ENCODE assay signal across 35 cellular contexts in the genomic region with DNA sequence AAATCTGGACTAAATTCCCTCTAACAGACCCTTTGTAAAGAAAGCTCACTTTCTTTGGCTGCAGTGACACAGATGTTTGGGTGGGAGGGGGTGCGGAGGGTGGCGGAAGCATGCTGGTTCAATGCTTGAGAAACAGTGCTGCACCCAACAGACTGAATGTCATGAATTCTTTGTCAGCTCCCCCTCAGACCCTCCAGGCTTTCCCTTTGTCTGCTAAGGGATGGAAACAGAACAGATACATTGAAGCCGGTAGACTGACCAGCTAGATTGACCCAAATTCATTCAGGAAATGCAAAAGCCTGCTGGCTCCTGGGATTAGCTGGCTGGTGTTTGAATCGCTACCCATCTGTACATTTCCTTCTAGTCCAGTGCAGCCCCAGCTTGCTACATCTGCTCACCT.
"Had no signal": no experiment of that assay in that cellular context is flagged by ENCODE, and none has a peak within 500 bp of the region (broad histone marks: within the 10 kb centered on the region; RNA-seq: fewer than 3 reads in every experiment).

No MANE protein-coding gene starts in this region.

- H3K9me3 ChIP-seq: ascending aorta, breast epithelium, Peyer's patch had no signal

- H3K27ac ChIP-seq: ascending aorta, breast epithelium, KMS-11, Peyer's patch, RWPE1, WERI-Rb-1 had no signal

- H3K27me3 ChIP-seq: ascending aorta, Peyer's patch had no signal

- ATAC-seq: activated CD8-positive, alpha-beta memory T cell treated with anti-CD3 and anti-CD28 coated beads, Interleukin-2, amount 10 ng/mL, durations not matched to agents 7 days and 5 days; PC-3; Right ventricle myocardium inferior had no signal

- H3K4me1 ChIP-seq: ascending aorta, breast epithelium, Peyer's patch had no signal

- H3K4me2 ChIP-seq: KMS-11 had no signal

- H3K27me3 Mint-ChIP-seq: activated naive CD8-positive, alpha-beta T cell treated with anti-CD3 and anti-CD28 coated beads, Interleukin-2, amount 10 ng/mL, durations not matched to agents 7 days and 5 days had no signal

- H3K36me3 ChIP-seq: ascending aorta, breast epithelium, Peyer's patch, WERI-Rb-1 had no signal

- H3K9me3 Mint-ChIP-seq: activated CD4-positive, alpha-beta memory T cell treated with anti-CD3 and anti-CD28 coated beads, Interleukin-2, amount 10 ng/mL, durations not matched to agents 7 days and 5 days; activated naive CD8-positive, alpha-beta T cell treated with anti-CD3 and anti-CD28 coated beads, Interleukin-2, amount 10 ng/mL, durations not matched to agents 7 days and 5 days had no signal

- H3K4me3 Mint-ChIP-seq: activated CD4-positive, alpha-beta memory T cell treated with anti-CD3 and anti-CD28 coated beads, Interleukin-2, amount 10 ng/mL, durations not matched to agents 7 days and 5 days; activated CD8-positive, alpha-beta memory T cell treated with anti-CD3 and anti-CD28 coated beads, Interleukin-2, amount 10 ng/mL, durations not matched to agents 7 days and 5 days; activated naive CD8-positive, alpha-beta T cell treated with anti-CD3 and anti-CD28 coated beads, Interleukin-2, amount 10 ng/mL, durations not matched to agents 7 days and 5 days had no signal

- H3K36me3 Mint-ChIP-seq: activated CD8-positive, alpha-beta memory T cell treated with anti-CD3 and anti-CD28 coated beads, Interleukin-2, amount 10 ng/mL, durations not matched to agents 7 days and 5 days; activated naive CD8-positive, alpha-beta T cell treated with anti-CD3 and anti-CD28 coated beads, Interleukin-2, amount 10 ng/mL, durations not matched to agents 7 days and 5 days had no signal

- H3K4me3 ChIP-seq: ascending aorta, breast epithelium, Peyer's patch had no signal

- H3K4me1 Mint-ChIP-seq: activated CD4-positive, alpha-beta memory T cell treated with anti-CD3 and anti-CD28 coated beads, Interleukin-2, amount 10 ng/mL, durations not matched to agents 7 days and 5 days; activated CD8-positive, alpha-beta memory T cell treated with anti-CD3 and anti-CD28 coated beads, Interleukin-2, amount 10 ng/mL, durations not matched to agents 7 days and 5 days had no signal

- H3K9ac ChIP-seq: KMS-11 had no signal

- H3K27ac Mint-ChIP-seq: activated CD4-positive, alpha-beta memory T cell treated with anti-CD3 and anti-CD28 coated beads, Interleukin-2, amount 10 ng/mL, durations not matched to agents 7 days and 5 days; activated CD8-positive, alpha-beta memory T cell treated with anti-CD3 and anti-CD28 coated beads, Interleukin-2, amount 10 ng/mL, durations not matched to agents 7 days and 5 days; activated naive CD8-positive, alpha-beta T cell treated with anti-CD3 and anti-CD28 coated beads, Interleukin-2, amount 10 ng/mL, durations not matched to agents 7 days and 5 days had no signal

- DNase-seq: activated CD4-positive, alpha-beta memory T cell treated with anti-CD3 and anti-CD28 coated beads, Interleukin-2, amount 10 ng/mL, durations not matched to agents 7 days and 5 days; activated CD4-positive, alpha-beta T cell treated with anti-CD3 and anti-CD28 coated beads for 1 hour; activated CD4-positive, alpha-beta T cell treated with anti-CD3 and anti-CD28 coated beads for 48 hours; activated CD4-positive, CD25-positive, alpha-beta regulatory T cell; activated CD8-positive, alpha-beta memory T cell treated with anti-CD3 and anti-CD28 coated beads for 24 hours; activated CD8-positive, alpha-beta memory T cell treated with anti-CD3 and anti-CD28 coated beads, Interleukin-2, amount 10 ng/mL, durations not matched to agents 7 days and 5 days; activated CD8-positive, alpha-beta memory T cell treated with anti-CD3 and anti-CD28 coated beads, Interleukin-2, amount 50 U/mL, for 48 hours; activated effector memory CD4-positive, alpha-beta T cell treated with Interleukin-2 at 50 U/mL for 16 hours; activated naive CD4-positive, alpha-beta T cell treated with anti-CD3 and anti-CD28 coated beads, Interleukin-2, amount 50 U/mL, for 16 hours; activated naive CD8-positive, alpha-beta T cell treated with anti-CD3 and anti-CD28 coated beads, Interleukin-2, amount 10 ng/mL, durations not matched to agents 7 days and 5 days; activated T-cell treated with anti-CD3 and anti-CD28 coated beads, Interleukin-2, amount 50 U/mL, for 48 hours; amygdala; cerebellar nuclear complex; MM.1S; MV-4-11; NCI-H1092; NCI-H1436 treated with DMSO at 0.1 percent for 48 hours; NCI-H1694 treated with DMSO at 0.1 percent for 48 hours; NCI-H2029; NCI-H2171 treated with DMSO at 0.1 percent for 48 hours; NCI-H2227 treated with DMSO at 0.1 percent for 48 hours; NCI-H446; NCI-H510A treated with DMSO at 0.1 percent for 48 hours; NCI-H69; NK-92 treated with Interleukin-12 subunit alpha and Interleukin-12 subunit beta, amount 100 ng/mL, for 24 hours; PC-3; Peyer's patch; SIG-M5; T1000; WERI-Rb-1 had no signal
